Comparison of ENCODE assay signal across 8 cellular contexts in genomic region chr10:112952282-112952991, GRCh38. TPM values are rescaled to one million over a fixed set of nuclear protein-coding genes. Genes with fewer than 3 reads are reported as not detected.
DNase-seq lines count a peak whose midpoint lies in the region; ATAC-seq, FAIRE-seq and TF ChIP-seq lines count a peak whose summit lies in the region.

No MANE protein-coding gene starts in this region.

- TF ChIP-seq EP300 in K562 (IDR thresholded peaks at IDR 0.05; ENCODE audit: low read length) = no peak

- TF ChIP-seq RAD21 in K562 (CRISPR knock-in tag; conservative IDR thresholded peaks at IDR 0.05 in 1 of 2, IDR thresholded peaks at IDR 0.05 in 1 of 2) = no peak

- H3K79me2 ChIP-seq in K562 (ENCODE audit: control insufficient read depth, insufficient read depth, low read length) = peaks cover 4% of the 10 kb centered on the region; the same call in 2 of the 3 replicates

- peak; percentile 73 for DNase-seq in Right ventricle myocardium inferior (ENCODE audit: missing footprints)
- DNase-seq in cardiac septum (ENCODE audit: low spot score) = no peak
- DNase-seq in K562 (ENCODE audit: extremely low read depth in 1 of 4, low spot score in 3 of 4) = no peak
- peak; percentile 47 for DNase-seq in kidney tubule cell (ENCODE audit: low spot score)
- no peak for DNase-seq in KBM-7
- no peak for DNase-seq in NK-92 (lab: John Stamatoyannopoulos, UW; ENCODE audit: unreplicated experiment)

- intact Hi-C loops in Right ventricle myocardium inferior (cut with DNase I) (loop anchor here (2.0 to 5.0 kb wide), 3 partner anchors 110 to 430 kb away; no protein-coding TSS in a partner anchor), cardiac septum (cut with DNase I) (loop anchor here (5.0 kb wide), 3 partner anchors 100 to 175 kb away; no protein-coding TSS in a partner anchor), K562 (cut with micrococcal nuclease) (loop anchor here (5.0 kb wide), 1 partner anchor 110 kb away; no protein-coding TSS in a partner anchor)

- TF ChIP-seq POLR2A in K562 (conservative IDR thresholded peaks at IDR 0.05) = no peak

- no peak for FAIRE-seq in K562 (lab: Jason Lieb, UNC)

- H3K4me1 ChIP-seq in K562 (replicated peaks in 1 of 2; ENCODE audit: control insufficient read depth in 2 of 2, insufficient read depth in 2 of 2, low read length in 2 of 2) (peaks cover 5 to 10% of the 10 kb centered on the region in 2 experiments; a peak in 4 of 5 replicates), subcutaneous abdominal adipose tissue (ENCODE audit: control insufficient read depth in 5 of 5, insufficient read depth in 5 of 5, low read length in 5 of 5) (peaks cover 0 to 58% (median 44%) of the 10 kb centered on the region in 5 donors)

- H3K4me3 ChIP-seq in K562 = peak overlapping the region; percentile 43
- H3K4me3 ChIP-seq in subcutaneous abdominal adipose tissue (ENCODE audit: low read depth in 1 of 5, low read length in 5 of 5) = peak overlapping the region; percentile 88 to 95 (median 92)

- POLR2A ChIA-PET in K562 (lab: Yijun Ruan, JAX) = no interaction called here

- H3K36me3 ChIP-seq in K562 (ENCODE audit: control insufficient read depth, insufficient read depth, low read length) = no peaks in the 10 kb centered on the region
- no peaks in the 10 kb centered on the region for H3K36me3 ChIP-seq in subcutaneous abdominal adipose tissue (ENCODE audit: control insufficient read depth in 5 of 5, insufficient read depth in 5 of 5, low read length in 5 of 5)

- ATAC-seq in Right ventricle myocardium inferior = peak; percentile 14
- no peak for ATAC-seq in K562
- ATAC-seq in HG03045 (IDR thresholded peaks at IDR 0.05; ENCODE audit: unreplicated experiment) = no peak

- H3K9me3 ChIP-seq in K562 (replicated peaks; ENCODE audit: control insufficient read depth, insufficient read depth, low read depth, low read length) (no peaks in the 10 kb centered on the region), subcutaneous abdominal adipose tissue (ENCODE audit: control insufficient read depth in 5 of 5, low read length in 5 of 5) (no peaks in the 10 kb centered on the region)

- H3K27me3 ChIP-seq in K562 (ENCODE audit: control insufficient read depth in 2 of 2, insufficient read depth in 2 of 2, low read length in 2 of 2) = no peaks in the 10 kb centered on the region; a peak in 1 of 5 replicates
- no peaks in the 10 kb centered on the region for H3K27me3 ChIP-seq in subcutaneous abdominal adipose tissue (ENCODE audit: control insufficient read depth in 5 of 5, insufficient read depth in 4 of 5, low read length in 5 of 5)

- H3K4me2 ChIP-seq in K562 (ENCODE audit: insufficient read depth, low read length) = peak overlapping the region; percentile 76; the same call in 1 of the 2 replicates

- WGBS in K562 (ENCODE audit: insufficient coverage, low coverage, missing lambda C conversion rate) = 83% methylated on average over 6 of the region's 52 CpGs

- in situ Hi-C loops in K562 (cut with MboI) (no loop called here), KBM-7 (cut with MboI; ENCODE audit: low pct_unique_long_range_greater_than_20kb, low sequenced_read_pairs) (no loop called here)

- no peak for TF ChIP-seq CTCF in K562 (IDR thresholded peaks at IDR 0.05 in 2 of 3, conservative IDR thresholded peaks at IDR 0.05 in 1 of 3; ENCODE audit: insufficient read depth in 2 of 3, low read depth in 1 of 3, low read length in 3 of 3)

- H2AFZ ChIP-seq in K562 (ENCODE audit: low read depth, low read length) = peak overlapping the region; percentile 83

- no TSS peak for BruUV-seq in K562 (replicated peaks; lab: Mats Ljungman, UMichigan)

- H3K9ac ChIP-seq in K562 (ENCODE audit: insufficient read depth in 1 of 2, low read depth in 2 of 2, low read length in 2 of 2) = peak overlapping the region; percentile 76 to 87; a peak in 3 of 4 replicates
- peak overlapping the region; percentile 78 to 97 (median 82) for H3K9ac ChIP-seq in subcutaneous abdominal adipose tissue (ENCODE audit: low read length in 5 of 5)

- no peaks in the 10 kb centered on the region for H4K20me1 ChIP-seq in K562 (replicated peaks; ENCODE audit: control insufficient read depth, insufficient read depth, low read length)

- CTCF ChIA-PET in K562 (lab: Yijun Ruan, JAX; ENCODE audit: low intra/inter-chr PET ratio) = no interaction called here

- no peaks in the 10 kb centered on the region for H3K9me1 ChIP-seq in K562 (ENCODE audit: control insufficient read depth, insufficient read depth, low read length)

- H3K27ac ChIP-seq in K562 (ENCODE audit: extremely low read depth, low read depth, low read length) (peak overlapping the region; percentile 74; the same call in 1 of the 3 replicates), subcutaneous abdominal adipose tissue (ENCODE audit: low read depth, low read length) (peak overlapping the region; percentile 96)

TF ChIP-seq in K562, 482 proteins besides CTCF, POLR2A, EP300 and RAD21:
- TF ChIP-seq KLF16 (IDR thresholded peaks at IDR 0.05) (no peak), ZNF431 (CRISPR knock-in tag; IDR thresholded peaks at IDR 0.05) (no peak), ZBTB33 (CRISPR knock-in tag; IDR thresholded peaks at IDR 0.05) (peak; percentile 78), ZFP30 (CRISPR knock-in tag; IDR thresholded peaks at IDR 0.05; ENCODE audit: borderline replicate concordance) (no peak), RBFOX2 (IDR thresholded peaks at IDR 0.05; ENCODE audit: low read depth, low read length) (peak; percentile 64), ELF2 (CRISPR knock-in tag; IDR thresholded peaks at IDR 0.05) (no peak), POLR2G (IDR thresholded peaks at IDR 0.05; ENCODE audit: low read depth, low read length) (peak; percentile 42), ZSCAN29 (IDR thresholded peaks at IDR 0.05) (no peak), EHMT2 (IDR thresholded peaks at IDR 0.05) (no peak)

RNA-seq across cellular contexts. Expression of gene TCF7L2, which starts 2.4 kb away (rescaled TPM):
- total RNA-seq in Right ventricle myocardium inferior (12.4 TPM), cardiac septum (11.7 TPM), K562 (2014; rRNA removed) (0.32 and 0.41 TPM in 2 replicates), K562 (2014; rRNA removed; fragmentation: Illumina TruSeq; extraction: Trizol) (0.48 and 0.80 TPM in 2 replicates), K562 (2015; rRNA removed; fragmentation: Illumina TruSeq; extraction: Trizol) (0.68 and 1.2 TPM in 2 replicates), K562 (2021) (2.0 and 2.8 TPM in 2 replicates)
- 1.9 and 4.4 TPM in 2 replicates for total RNA-seq in K562 (2011; cell fraction: chromatin; rRNA removed; ENCODE audit: low replicate concordance)
- total RNA-seq in K562 (2011; cell fraction: nucleolus; rRNA removed) = 2.4 and 3.0 TPM in 2 replicates
- total RNA-seq in K562 (2011; cell fraction: nucleoplasm; rRNA removed) = 1.9 and 2.7 TPM in 2 replicates
- polyA plus RNA-seq in K562 (2011; rRNA removed) (0.42 and 0.53 TPM in 2 replicates), K562 (2014; fragmentation: Illumina TruSeq; extraction: Trizol) (2.1 and 2.4 TPM in 2 replicates), K562 (2014; fragmentation: Nextera tagmentation; extraction: Ambion mirVana) (under 1 TPM; 0.52 to 0.92 TPM), K562 (2014; rRNA removed) (0.39 and 1.4 TPM in 2 replicates)
- polyA plus RNA-seq in K562 (2011; cell fraction: cytosol; rRNA removed) = 0.15 and 0.35 TPM in 2 replicates
- polyA plus RNA-seq in K562 (2011; cell fraction: nucleus; rRNA removed) = 1.6 and 2.2 TPM in 2 replicates
- polyA plus RNA-seq in K562 (2012) = 1.4 and 2.2 TPM in 2 replicates
- polyA minus RNA-seq in K562 (2011; rRNA and poly(A)+ RNA removed) = 0.25 and 0.69 TPM in 2 replicates
- 0.91 and 1.5 TPM in 2 replicates for polyA minus RNA-seq in K562 (2011; cell fraction: cytosol; rRNA and poly(A)+ RNA removed)
- polyA minus RNA-seq in K562 (2011; cell fraction: nucleus; rRNA and poly(A)+ RNA removed) = 1.6 and 2.4 TPM in 2 replicates

Comparison
In these comparisons a context has a peak if more than half of its experiments do, and no peak if none do; other contexts are left out.
1. DNase-seq: peak in Right ventricle myocardium inferior (single experiment) and kidney tubule cell (single experiment); none in cardiac septum (single experiment), K562 (0 of 4), KBM-7 (single experiment) and NK-92 (single experiment).